Comparison of ENCODE assay signal across 4 cellular contexts in genomic region chr17:49930880-49931279, GRCh38. TPM values are rescaled to one million over a fixed set of nuclear protein-coding genes. Genes with fewer than 3 reads are reported as not detected.
"Had no signal": no experiment of that assay in that cellular context is flagged by ENCODE, and none has a peak within 500 bp of the region (broad histone marks: within the 10 kb centered on the region; RNA-seq: fewer than 3 reads in every experiment).

No MANE protein-coding gene starts in this region.

- H3K4me3 ChIP-seq: GM23338 had no signal

- DNase-seq: H9, HCEC 1CT, IMR-90 had no signal

- H3K4me2 ChIP-seq: GM23338 had no signal

- H2AFZ ChIP-seq: GM23338 had no signal

- ATAC-seq: GM23338 had no signal

RNA-seq across cellular contexts. Expression of gene DLX4, which starts 38.1 kb away (rescaled TPM):
- total RNA-seq: IMR-90 had no signal
- polyA plus RNA-seq: IMR-90 had no signal
